In genomic region chr18:49646864-49647263, GRCh38 we compare ENCODE assay signal across 1 cellular context.
TF ChIP-seq lines count a peak whose summit lies in the region.

No MANE protein-coding gene starts in this region.

TF ChIP-seq in IMR-90, 13 proteins besides CTCF, POLR2A, EP300 and RAD21 (continued from another document):
- TF ChIP-seq ELK1 (IDR thresholded peaks at IDR 0.05; ENCODE audit: borderline replicate concordance, low read depth, low read length) (no peak), RCOR1 (IDR thresholded peaks at IDR 0.05; ENCODE audit: insufficient replicate concordance, low read length) (no peak), NFE2L2 (IDR thresholded peaks at IDR 0.05; ENCODE audit: low read depth, low read length) (no peak), MAFK (IDR thresholded peaks at IDR 0.05; ENCODE audit: low read depth, low read length) (no peak)
TF ChIP-seq in IMR-90: peak in this region for 0.
